ENCODE assay signal across 35 cellular contexts in genomic region chr6:117791012-117791411, GRCh38.
"Had no signal": no experiment of that assay in that cellular context is flagged by ENCODE, and none has a peak within 500 bp of the region (broad histone marks: within the 10 kb centered on the region; RNA-seq: fewer than 3 reads in every experiment).

No MANE protein-coding gene starts in this region.

- DNase-seq: Kasumi-1, MG63, MM.1S, MV-4-11, NCI-H1048, NCI-H1092, NCI-H1092 treated with DMSO at 0.1 percent for 48 hours, NCI-H1105, NCI-H1105 treated with DMSO at 0.1 percent for 48 hours, NCI-H1417, NCI-H1417 treated with DMSO at 0.1 percent for 48 hours, NCI-H1436, NCI-H1436 treated with DMSO at 0.1 percent for 48 hours, NCI-H146, NCI-H1694, NCI-H1694 treated with DMSO at 0.1 percent for 48 hours, NCI-H187, NCI-H187 treated with DMSO at 0.1 percent for 48 hours, NCI-H1930, NCI-H2029, NCI-H2029 treated with DMSO at 0.1 percent for 48 hours, NCI-H2081, NCI-H2081 treated with DMSO at 0.1 percent for 48 hours, NCI-H2107, NCI-H2171, NCI-H2171 treated with DMSO at 0.1 percent for 48 hours, NCI-H2227 treated with DMSO at 0.1 percent for 48 hours, NCI-H226, NCI-H345, NCI-H446, NCI-H446 treated with DMSO at 0.1 percent for 48 hours, NCI-H510A, NCI-H510A treated with DMSO at 0.1 percent for 48 hours, NCI-H524, NCI-H524 treated with DMSO at 0.1 percent for 48 hours had no signal

- H3K9me3 ChIP-seq: MG63 had no signal

- H3K36me3 ChIP-seq: MG63 had no signal

- H3K4me3 ChIP-seq: MG63 had no signal

- H3K27me3 ChIP-seq: MG63 had no signal
